1 cellular context compared by ENCODE assay signal in the genomic region with DNA sequence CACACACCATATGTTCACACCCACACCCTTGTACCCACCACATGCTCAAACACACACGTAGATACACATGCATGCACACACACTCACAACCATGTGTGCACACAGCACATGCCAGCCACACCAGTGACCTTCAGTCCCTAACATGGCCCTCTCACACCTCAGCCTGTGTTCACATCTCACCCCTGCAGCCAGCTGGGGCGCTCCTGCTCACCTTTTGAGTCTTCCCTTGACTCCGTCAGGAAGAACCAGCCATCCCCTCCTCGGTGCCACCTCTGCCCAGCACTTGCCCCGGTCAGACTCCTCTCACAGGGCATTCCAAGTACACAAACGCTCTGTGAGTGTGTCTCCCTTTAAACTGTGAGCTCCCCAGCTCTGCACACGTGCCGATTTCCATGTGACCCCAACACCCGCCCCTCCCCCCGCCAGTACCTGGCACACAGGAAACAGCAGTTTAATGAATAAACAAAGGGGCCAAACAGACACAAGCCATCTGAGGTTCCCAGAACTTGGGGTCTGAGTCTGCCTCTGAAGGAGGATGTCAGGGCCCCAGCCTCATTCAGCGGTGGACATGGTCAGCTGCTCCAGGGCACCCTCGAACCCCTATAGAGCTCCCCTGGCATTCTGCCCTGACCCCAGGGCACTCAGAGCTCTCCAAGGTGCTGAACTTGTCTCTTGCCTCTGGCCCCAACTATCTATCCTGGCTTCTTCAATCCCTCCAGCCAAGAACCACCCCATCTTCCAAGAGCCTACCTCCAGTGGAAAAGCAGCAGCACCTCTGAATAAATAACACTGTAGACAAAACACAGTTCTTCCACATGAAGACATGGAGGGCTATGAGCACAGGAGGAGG.
A peak's percentile ranks its signal among the peaks of the same experiment; 100 is the strongest.
TF ChIP-seq lines count a peak whose summit lies in the region.

No MANE protein-coding gene starts in this region.

TF ChIP-seq in HepG2, 621 proteins besides CTCF, POLR2A, EP300 and RAD21 (continued from another document):
- TF ChIP-seq, protein P1, sequence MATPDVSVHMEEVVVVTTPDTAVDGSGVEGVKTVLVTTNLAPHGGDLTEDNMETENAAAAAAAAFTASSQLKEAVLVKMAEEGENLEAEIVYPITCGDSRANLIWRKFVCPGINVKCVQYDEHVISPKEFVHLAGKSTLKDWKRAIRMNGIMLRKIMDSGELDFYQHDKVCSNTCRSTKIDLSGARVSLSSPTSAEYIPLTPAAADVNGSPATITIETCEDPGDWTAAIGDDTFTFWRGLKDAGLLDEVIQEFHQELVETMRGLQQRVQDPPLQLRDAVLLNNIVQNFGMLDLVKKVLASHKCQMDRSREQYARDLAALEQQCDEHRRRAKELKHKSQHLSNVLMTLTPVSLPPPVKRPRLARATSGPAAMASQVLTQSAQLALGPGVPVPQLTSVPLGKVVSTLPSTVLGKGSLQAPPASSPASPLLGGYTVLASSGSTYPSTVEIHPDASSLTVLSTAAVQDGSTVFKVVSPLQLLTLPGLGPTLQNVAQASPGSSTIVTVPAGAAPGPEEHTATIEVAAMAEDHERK (CRISPR knock-in tag; IDR thresholded peaks at IDR 0.05; ENCODE audit: low read depth), result no peak
- TF ChIP-seq IKZF4 (CRISPR knock-in tag; IDR thresholded peaks at IDR 0.05; ENCODE audit: borderline replicate concordance, low read depth, not compliant biosample characterization), result no peak
- TF ChIP-seq MAF1 (CRISPR knock-in tag; IDR thresholded peaks at IDR 0.05; ENCODE audit: borderline replicate concordance), result peak; percentile 30; the same call in 1 of the 2 replicates
- 0 out of 2 replicates have a peak, but pooled peaks have one; percentile 30 for TF ChIP-seq SOX5 (CRISPR knock-in tag; IDR thresholded peaks at IDR 0.05; ENCODE audit: borderline replicate concordance)
- no peak for TF ChIP-seq EZH2 (conservative IDR thresholded peaks at IDR 0.05; ENCODE audit: low read depth, low read length)
- TF ChIP-seq TSC22D2 (CRISPR knock-in tag; IDR thresholded peaks at IDR 0.05; ENCODE audit: borderline replicate concordance), result peak; percentile 86; the same call in 1 of the 2 replicates
- no peak for TF ChIP-seq NFYB (CRISPR knock-in tag; IDR thresholded peaks at IDR 0.05)
- TF ChIP-seq, protein P2, sequence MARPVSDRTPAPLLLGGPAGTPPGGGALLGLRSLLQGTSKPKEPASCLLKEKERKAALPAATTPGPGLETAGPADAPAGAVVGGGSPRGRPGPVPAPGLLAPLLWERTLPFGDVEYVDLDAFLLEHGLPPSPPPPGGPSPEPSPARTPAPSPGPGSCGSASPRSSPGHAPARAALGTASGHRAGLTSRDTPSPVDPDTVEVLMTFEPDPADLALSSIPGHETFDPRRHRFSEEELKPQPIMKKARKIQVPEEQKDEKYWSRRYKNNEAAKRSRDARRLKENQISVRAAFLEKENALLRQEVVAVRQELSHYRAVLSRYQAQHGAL (CRISPR knock-in tag; IDR thresholded peaks at IDR 0.05; ENCODE audit: not compliant biosample characterization), result peak; percentile 46
- TF ChIP-seq SRF (IDR thresholded peaks at IDR 0.05; ENCODE audit: low read depth, low read length), result no peak
- TF ChIP-seq ZNF430 (CRISPR knock-in tag; IDR thresholded peaks at IDR 0.05), result peak; percentile 69
- peak; percentile 80; the same call in 1 of the 2 replicates for TF ChIP-seq KLF11 (CRISPR knock-in tag; IDR thresholded peaks at IDR 0.05)
- 0 out of 2 replicates have a peak, but pooled peaks have one; percentile 38 for TF ChIP-seq ZNF878 (CRISPR knock-in tag; IDR thresholded peaks at IDR 0.05)
- TF ChIP-seq FOXJ3 (CRISPR knock-in tag; IDR thresholded peaks at IDR 0.05; ENCODE audit: borderline replicate concordance), result no peak
- no peak for TF ChIP-seq ZNF883 (CRISPR knock-in tag; IDR thresholded peaks at IDR 0.05; ENCODE audit: not compliant biosample characterization)
- peak; percentile 90; the same call in 1 of the 2 replicates for TF ChIP-seq ZNF232 (CRISPR knock-in tag; IDR thresholded peaks at IDR 0.05; ENCODE audit: borderline replicate concordance)
- peak; percentile 77; the same call in 1 of the 2 replicates for TF ChIP-seq HOXA5 (CRISPR knock-in tag; IDR thresholded peaks at IDR 0.05)
- no peak for TF ChIP-seq ZBTB1 (CRISPR knock-in tag; IDR thresholded peaks at IDR 0.05; ENCODE audit: borderline replicate concordance)
- TF ChIP-seq CENPX (CRISPR knock-in tag; IDR thresholded peaks at IDR 0.05), result no peak
- TF ChIP-seq ZNF335 (CRISPR knock-in tag; IDR thresholded peaks at IDR 0.05), result peak; percentile 72; the same call in 1 of the 2 replicates
- TF ChIP-seq ZNF776 (CRISPR knock-in tag; IDR thresholded peaks at IDR 0.05), result no peak
- TF ChIP-seq, protein P3, sequence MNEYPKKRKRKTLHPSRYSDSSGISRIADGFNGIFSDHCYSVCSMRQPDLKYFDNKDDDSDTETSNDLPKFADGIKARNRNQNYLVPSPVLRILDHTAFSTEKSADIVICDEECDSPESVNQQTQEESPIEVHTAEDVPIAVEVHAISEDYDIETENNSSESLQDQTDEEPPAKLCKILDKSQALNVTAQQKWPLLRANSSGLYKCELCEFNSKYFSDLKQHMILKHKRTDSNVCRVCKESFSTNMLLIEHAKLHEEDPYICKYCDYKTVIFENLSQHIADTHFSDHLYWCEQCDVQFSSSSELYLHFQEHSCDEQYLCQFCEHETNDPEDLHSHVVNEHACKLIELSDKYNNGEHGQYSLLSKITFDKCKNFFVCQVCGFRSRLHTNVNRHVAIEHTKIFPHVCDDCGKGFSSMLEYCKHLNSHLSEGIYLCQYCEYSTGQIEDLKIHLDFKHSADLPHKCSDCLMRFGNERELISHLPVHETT (CRISPR knock-in tag; conservative IDR thresholded peaks at IDR 0.05), result no peak
- TF ChIP-seq, protein P4, sequence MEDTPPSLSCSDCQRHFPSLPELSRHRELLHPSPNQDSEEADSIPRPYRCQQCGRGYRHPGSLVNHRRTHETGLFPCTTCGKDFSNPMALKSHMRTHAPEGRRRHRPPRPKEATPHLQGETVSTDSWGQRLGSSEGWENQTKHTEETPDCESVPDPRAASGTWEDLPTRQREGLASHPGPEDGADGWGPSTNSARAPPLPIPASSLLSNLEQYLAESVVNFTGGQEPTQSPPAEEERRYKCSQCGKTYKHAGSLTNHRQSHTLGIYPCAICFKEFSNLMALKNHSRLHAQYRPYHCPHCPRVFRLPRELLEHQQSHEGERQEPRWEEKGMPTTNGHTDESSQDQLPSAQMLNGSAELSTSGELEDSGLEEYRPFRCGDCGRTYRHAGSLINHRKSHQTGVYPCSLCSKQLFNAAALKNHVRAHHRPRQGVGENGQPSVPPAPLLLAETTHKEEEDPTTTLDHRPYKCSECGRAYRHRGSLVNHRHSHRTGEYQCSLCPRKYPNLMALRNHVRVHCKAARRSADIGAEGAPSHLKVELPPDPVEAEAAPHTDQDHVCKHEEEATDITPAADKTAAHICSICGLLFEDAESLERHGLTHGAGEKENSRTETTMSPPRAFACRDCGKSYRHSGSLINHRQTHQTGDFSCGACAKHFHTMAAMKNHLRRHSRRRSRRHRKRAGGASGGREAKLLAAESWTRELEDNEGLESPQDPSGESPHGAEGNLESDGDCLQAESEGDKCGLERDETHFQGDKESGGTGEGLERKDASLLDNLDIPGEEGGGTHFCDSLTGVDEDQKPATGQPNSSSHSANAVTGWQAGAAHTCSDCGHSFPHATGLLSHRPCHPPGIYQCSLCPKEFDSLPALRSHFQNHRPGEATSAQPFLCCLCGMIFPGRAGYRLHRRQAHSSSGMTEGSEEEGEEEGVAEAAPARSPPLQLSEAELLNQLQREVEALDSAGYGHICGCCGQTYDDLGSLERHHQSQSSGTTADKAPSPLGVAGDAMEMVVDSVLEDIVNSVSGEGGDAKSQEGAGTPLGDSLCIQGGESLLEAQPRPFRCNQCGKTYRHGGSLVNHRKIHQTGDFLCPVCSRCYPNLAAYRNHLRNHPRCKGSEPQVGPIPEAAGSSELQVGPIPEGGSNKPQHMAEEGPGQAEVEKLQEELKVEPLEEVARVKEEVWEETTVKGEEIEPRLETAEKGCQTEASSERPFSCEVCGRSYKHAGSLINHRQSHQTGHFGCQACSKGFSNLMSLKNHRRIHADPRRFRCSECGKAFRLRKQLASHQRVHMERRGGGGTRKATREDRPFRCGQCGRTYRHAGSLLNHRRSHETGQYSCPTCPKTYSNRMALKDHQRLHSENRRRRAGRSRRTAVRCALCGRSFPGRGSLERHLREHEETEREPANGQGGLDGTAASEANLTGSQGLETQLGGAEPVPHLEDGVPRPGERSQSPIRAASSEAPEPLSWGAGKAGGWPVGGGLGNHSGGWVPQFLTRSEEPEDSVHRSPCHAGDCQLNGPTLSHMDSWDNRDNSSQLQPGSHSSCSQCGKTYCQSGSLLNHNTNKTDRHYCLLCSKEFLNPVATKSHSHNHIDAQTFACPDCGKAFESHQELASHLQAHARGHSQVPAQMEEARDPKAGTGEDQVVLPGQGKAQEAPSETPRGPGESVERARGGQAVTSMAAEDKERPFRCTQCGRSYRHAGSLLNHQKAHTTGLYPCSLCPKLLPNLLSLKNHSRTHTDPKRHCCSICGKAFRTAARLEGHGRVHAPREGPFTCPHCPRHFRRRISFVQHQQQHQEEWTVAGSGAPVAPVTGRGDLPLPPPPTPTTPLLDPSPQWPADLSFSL (CRISPR knock-in tag; IDR thresholded peaks at IDR 0.05), result no peak
- TF ChIP-seq, protein P5, sequence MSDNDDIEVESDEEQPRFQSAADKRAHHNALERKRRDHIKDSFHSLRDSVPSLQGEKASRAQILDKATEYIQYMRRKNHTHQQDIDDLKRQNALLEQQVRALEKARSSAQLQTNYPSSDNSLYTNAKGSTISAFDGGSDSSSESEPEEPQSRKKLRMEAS (IDR thresholded peaks at IDR 0.05), result no peak
- TF ChIP-seq ZFP90 (CRISPR knock-in tag; IDR thresholded peaks at IDR 0.05; ENCODE audit: borderline replicate concordance), result 0 out of 2 replicates have a peak, but pooled peaks have one; percentile 48
- TF ChIP-seq, protein P6, sequence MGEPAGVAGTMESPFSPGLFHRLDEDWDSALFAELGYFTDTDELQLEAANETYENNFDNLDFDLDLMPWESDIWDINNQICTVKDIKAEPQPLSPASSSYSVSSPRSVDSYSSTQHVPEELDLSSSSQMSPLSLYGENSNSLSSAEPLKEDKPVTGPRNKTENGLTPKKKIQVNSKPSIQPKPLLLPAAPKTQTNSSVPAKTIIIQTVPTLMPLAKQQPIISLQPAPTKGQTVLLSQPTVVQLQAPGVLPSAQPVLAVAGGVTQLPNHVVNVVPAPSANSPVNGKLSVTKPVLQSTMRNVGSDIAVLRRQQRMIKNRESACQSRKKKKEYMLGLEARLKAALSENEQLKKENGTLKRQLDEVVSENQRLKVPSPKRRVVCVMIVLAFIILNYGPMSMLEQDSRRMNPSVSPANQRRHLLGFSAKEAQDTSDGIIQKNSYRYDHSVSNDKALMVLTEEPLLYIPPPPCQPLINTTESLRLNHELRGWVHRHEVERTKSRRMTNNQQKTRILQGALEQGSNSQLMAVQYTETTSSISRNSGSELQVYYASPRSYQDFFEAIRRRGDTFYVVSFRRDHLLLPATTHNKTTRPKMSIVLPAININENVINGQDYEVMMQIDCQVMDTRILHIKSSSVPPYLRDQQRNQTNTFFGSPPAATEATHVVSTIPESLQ (CRISPR knock-in tag; conservative IDR thresholded peaks at IDR 0.05), result 0 out of 2 replicates have a peak, but pooled peaks have one; percentile 54
- TF ChIP-seq ZFP37 (CRISPR knock-in tag; IDR thresholded peaks at IDR 0.05; ENCODE audit: borderline replicate concordance), result 0 out of 2 replicates have a peak, but pooled peaks have one; percentile 71
- no peak for TF ChIP-seq SNRNP70 (IDR thresholded peaks at IDR 0.05; ENCODE audit: low read depth, low read length)
- TF ChIP-seq ZNF839 (CRISPR knock-in tag; IDR thresholded peaks at IDR 0.05; ENCODE audit: borderline replicate concordance), result no peak
- no peak for TF ChIP-seq NR1H2 (CRISPR knock-in tag; IDR thresholded peaks at IDR 0.05; ENCODE audit: borderline replicate concordance, low read depth)
- TF ChIP-seq MED1 (CRISPR knock-in tag; IDR thresholded peaks at IDR 0.05), result peak; percentile 40; the same call in 1 of the 2 replicates
